8 cellular contexts compared by ENCODE assay signal in genomic region chr12:15151141-15152091, GRCh38.
DNase-seq lines count a peak whose midpoint lies in the region; ATAC-seq, FAIRE-seq and TF ChIP-seq lines count a peak whose summit lies in the region.

No MANE protein-coding gene starts in this region.

- H3K4me3 ChIP-seq in pancreas = no peak overlapping the region

- no peaks in the 10 kb centered on the region for H3K36me3 Mint-ChIP-seq in activated naive CD4-positive, alpha-beta T cell treated with anti-CD3 and anti-CD28 coated beads, Interleukin-2, amount 10 ng/mL, durations not matched to agents 7 days and 5 days
- H3K36me3 Mint-ChIP-seq in stimulated activated naive B cell treated with anti-CD40 and anti-IgM and Interleukin-4, amounts not matched to agents 10 μg/mL and 1 μg/mL and 100 μg/mL, for 72 hours = no peaks in the 10 kb centered on the region

- H3K4me1 Mint-ChIP-seq in activated naive CD4-positive, alpha-beta T cell treated with anti-CD3 and anti-CD28 coated beads, Interleukin-2, amount 10 ng/mL, durations not matched to agents 7 days and 5 days = no peaks in the 10 kb centered on the region
- H3K4me1 Mint-ChIP-seq in stimulated activated naive B cell treated with anti-CD40 and anti-IgM and Interleukin-4, amounts not matched to agents 10 μg/mL and 1 μg/mL and 100 μg/mL, for 72 hours = no peaks in the 10 kb centered on the region

- peak; percentile 84 for FAIRE-seq in pancreas (lab: Jason Lieb, UNC)

- TF ChIP-seq CTCF in pancreas (IDR thresholded peaks at IDR 0.05) = peak in 2 of 4 donors; percentile 31 to 40

- no peaks in the 10 kb centered on the region for H3K27me3 ChIP-seq in pancreas

- ATAC-seq in pancreas (peak in 3 of 4 donors; percentile 76 to 84 (median 82)), HG03439 (IDR thresholded peaks at IDR 0.05; ENCODE audit: unreplicated experiment) (no peak)
- no peak for ATAC-seq in stimulated activated naive B cell treated with anti-CD40 and anti-IgM and Interleukin-4, amounts not matched to agents 10 μg/mL and 1 μg/mL and 100 μg/mL, for 72 hours (replicated peaks)

- no peaks in the 10 kb centered on the region for H3K36me3 ChIP-seq in pancreas

- H3K4me1 ChIP-seq in pancreas = peaks cover 0 to 3% (median 0%) of the 10 kb centered on the region in 3 donors

- CTCF ChIA-PET in activated naive CD4-positive, alpha-beta T cell treated with anti-CD3 and anti-CD28 coated beads, Interleukin-2, amount 10 ng/mL, durations not matched to agents 7 days and 5 days (lab: Charles Lee) = interaction anchor here (1.2 to 1.3 kb wide), 2 partner anchors 70 kb away, joined by 3 to 5 read pairs; partner anchors contain the start of gene RERG

- intact Hi-C loops in pancreas (cut with DNase I) = loop anchor here in 1 of 3 donors (5.0 kb wide), 1 partner anchor 71 kb away; the partner anchor contains the start of gene RERG

- no peak overlapping the region for H3K4me3 Mint-ChIP-seq in activated naive CD4-positive, alpha-beta T cell treated with anti-CD3 and anti-CD28 coated beads, Interleukin-2, amount 10 ng/mL, durations not matched to agents 7 days and 5 days
- H3K4me3 Mint-ChIP-seq in stimulated activated naive B cell treated with anti-CD40 and anti-IgM and Interleukin-4, amounts not matched to agents 10 μg/mL and 1 μg/mL and 100 μg/mL, for 72 hours = no peak overlapping the region

- 46 to 55% methylated on average over 5 of the region's 5 CpGs for WGBS in pancreas, 2 donors

- peak; percentile 10 for DNase-seq in GM03348 (ENCODE audit: low spot score)
- DNase-seq in NCI-H69 (lab: John Stamatoyannopoulos, UW) = peak; percentile 60
- peak; percentile 51 for DNase-seq in fibroblast of gingiva (ENCODE audit: low read depth)
- DNase-seq in pancreas = no peak
- DNase-seq in cerebellum (ENCODE audit: low spot score) = no peak
- DNase-seq in activated naive CD4-positive, alpha-beta T cell treated with anti-CD3 and anti-CD28 coated beads, Interleukin-2, amount 10 ng/mL, durations not matched to agents 7 days and 5 days = no peak
- DNase-seq in stimulated activated naive B cell treated with anti-CD40 and anti-IgM and Interleukin-4, amounts not matched to agents 10 μg/mL and 1 μg/mL and 100 μg/mL, for 72 hours = no peak

- no peaks in the 10 kb centered on the region for H3K9me3 Mint-ChIP-seq in activated naive CD4-positive, alpha-beta T cell treated with anti-CD3 and anti-CD28 coated beads, Interleukin-2, amount 10 ng/mL, durations not matched to agents 7 days and 5 days
- H3K9me3 Mint-ChIP-seq in stimulated activated naive B cell treated with anti-CD40 and anti-IgM and Interleukin-4, amounts not matched to agents 10 μg/mL and 1 μg/mL and 100 μg/mL, for 72 hours = no peaks in the 10 kb centered on the region

- no peak overlapping the region for H3K27ac ChIP-seq in pancreas

- no peaks in the 10 kb centered on the region for H3K9me3 ChIP-seq in pancreas

- peaks cover 6% of the 10 kb centered on the region for H3K27me3 Mint-ChIP-seq in activated naive CD4-positive, alpha-beta T cell treated with anti-CD3 and anti-CD28 coated beads, Interleukin-2, amount 10 ng/mL, durations not matched to agents 7 days and 5 days
- peaks cover 4 to 11% of the 10 kb centered on the region in 2 donors for H3K27me3 Mint-ChIP-seq in stimulated activated naive B cell treated with anti-CD40 and anti-IgM and Interleukin-4, amounts not matched to agents 10 μg/mL and 1 μg/mL and 100 μg/mL, for 72 hours

- no peak overlapping the region for H3K27ac Mint-ChIP-seq in activated naive CD4-positive, alpha-beta T cell treated with anti-CD3 and anti-CD28 coated beads, Interleukin-2, amount 10 ng/mL, durations not matched to agents 7 days and 5 days
- no peak overlapping the region for H3K27ac Mint-ChIP-seq in stimulated activated naive B cell treated with anti-CD40 and anti-IgM and Interleukin-4, amounts not matched to agents 10 μg/mL and 1 μg/mL and 100 μg/mL, for 72 hours

Comparison
In these comparisons a context has a peak if more than half of its experiments do, and no peak if none do; other contexts are left out.
1. DNase-seq: peak in GM03348 (single experiment), NCI-H69 (single experiment) and fibroblast of gingiva (single experiment); none in pancreas (0 of 6), cerebellum (single experiment), activated naive CD4-positive, alpha-beta T cell treated with anti-CD3 and anti-CD28 coated beads, Interleukin-2, amount 10 ng/mL, durations not matched to agents 7 days and 5 days (single experiment) and stimulated activated naive B cell treated with anti-CD40 and anti-IgM and Interleukin-4, amounts not matched to agents 10 μg/mL and 1 μg/mL and 100 μg/mL, for 72 hours (single experiment).
2. ATAC-seq: peak in pancreas (3 of 4); none in HG03439 (single experiment) and stimulated activated naive B cell treated with anti-CD40 and anti-IgM and Interleukin-4, amounts not matched to agents 10 μg/mL and 1 μg/mL and 100 μg/mL, for 72 hours (0 of 2).